21 cellular contexts compared by ENCODE assay signal in genomic region chr6:148612043-148612442, GRCh38.
DNase-seq lines count a peak whose midpoint lies in the region; ATAC-seq, FAIRE-seq and TF ChIP-seq lines count a peak whose summit lies in the region.
"Had no signal": no experiment of that assay in that cellular context is flagged by ENCODE, and none has a peak within 500 bp of the region (broad histone marks: within the 10 kb centered on the region; RNA-seq: fewer than 3 reads in every experiment).

No MANE protein-coding gene starts in this region.

- in situ Hi-C loops in transverse colon (cut with MboI; ENCODE audit: low pct_ligation_motif_present in 1 of 4, low pct_unique_long_range_greater_than_20kb in 1 of 4, low sequenced_read_pairs in 3 of 4), result no loop called here

- WGBS in heart left ventricle, 4 donors, result 75 to 82% (median 79%) methylated on average over 1 of the region's 1 CpG
- 80 to 95% methylated on average over 1 of the region's 1 CpG for WGBS in sigmoid colon, 2 donors
- WGBS in transverse colon (ENCODE audit: low coverage in 1 of 2), 2 donors, result 86 to 87% methylated on average over 1 of the region's 1 CpG
- WGBS in body of pancreas, 2 donors, result 81 to 92% methylated on average over 1 of the region's 1 CpG

- no peaks in the 10 kb centered on the region for H3K9me3 Mint-ChIP-seq in astrocyte (ENCODE audit: unreplicated experiment)
- H3K9me3 Mint-ChIP-seq: CD4-positive, alpha-beta T cell had no signal

- no peak for TF ChIP-seq CTCF in astrocyte (IDR thresholded peaks at IDR 0.05; ENCODE audit: insufficient read depth, low read depth, low read length)
- TF ChIP-seq CTCF in heart left ventricle (IDR thresholded peaks at IDR 0.05), result no peak
- TF ChIP-seq CTCF in sigmoid colon (IDR thresholded peaks at IDR 0.05), result no peak
- no peak for TF ChIP-seq CTCF in transverse colon (IDR thresholded peaks at IDR 0.05)
- TF ChIP-seq CTCF in body of pancreas (IDR thresholded peaks at IDR 0.05), result no peak

- FAIRE-seq in astrocyte (lab: Jason Lieb, UNC), result peak; percentile 13
- FAIRE-seq: GM12878, GM18507 had no signal

- TF ChIP-seq EP300 in sigmoid colon (IDR thresholded peaks at IDR 0.05), result no peak
- no peak for TF ChIP-seq EP300 in transverse colon (IDR thresholded peaks at IDR 0.05; ENCODE audit: low read depth)

- no peaks in the 10 kb centered on the region for H4K20me1 ChIP-seq in astrocyte (ENCODE audit: insufficient read depth, low read length)

- intact Hi-C loops in heart left ventricle (cut with DNase I), result no loop called here
- intact Hi-C loops in sigmoid colon (cut with DNase I), result loop anchor here (5.0 kb wide), 1 partner anchor 135 kb away; the partner anchor contains the start of gene UST
- intact Hi-C loops in transverse colon (cut with DNase I; ENCODE audit: low total_unique reads), result no loop called here
- intact Hi-C loops in body of pancreas (cut with DNase I), result no loop called here

- no peaks in the 10 kb centered on the region for H3K4me1 Mint-ChIP-seq in astrocyte (ENCODE audit: low read depth, unreplicated experiment)

- H3K4me3 Mint-ChIP-seq in astrocyte (ENCODE audit: unreplicated experiment), result no peak overlapping the region
- H3K4me3 Mint-ChIP-seq: CD4-positive, alpha-beta T cell had no signal

- H3K4me2 ChIP-seq in astrocyte (ENCODE audit: low read length), result no peak overlapping the region

- no peak overlapping the region for H3K9ac ChIP-seq in astrocyte (ENCODE audit: low read length)

- no peak overlapping the region for H3K27ac Mint-ChIP-seq in astrocyte (ENCODE audit: unreplicated experiment)
- H3K27ac Mint-ChIP-seq: CD4-positive, alpha-beta T cell had no signal

- H3K27me3 ChIP-seq in astrocyte (ENCODE audit: insufficient read depth, low read length) (peaks cover 3% of the 10 kb centered on the region), heart left ventricle (no peaks in the 10 kb centered on the region), sigmoid colon (no peaks in the 10 kb centered on the region), transverse colon (no peaks in the 10 kb centered on the region), body of pancreas (no peaks in the 10 kb centered on the region)

- H3K36me3 ChIP-seq in astrocyte (ENCODE audit: insufficient read depth, low read length), result no peaks in the 10 kb centered on the region
- H3K36me3 ChIP-seq in heart left ventricle, result no peaks in the 10 kb centered on the region
- no peaks in the 10 kb centered on the region for H3K36me3 ChIP-seq in sigmoid colon
- no peaks in the 10 kb centered on the region for H3K36me3 ChIP-seq in transverse colon
- no peaks in the 10 kb centered on the region for H3K36me3 ChIP-seq in body of pancreas (replicated peaks in 1 of 2; ENCODE audit: insufficient read depth in 1 of 2, low read depth in 2 of 2)

- H3K4me3 ChIP-seq in astrocyte (ENCODE audit: insufficient read depth, low read depth, low read length) (no peak overlapping the region), heart left ventricle (no peak overlapping the region), sigmoid colon (no peak overlapping the region), transverse colon (no peak overlapping the region), body of pancreas (no peak overlapping the region)
- H3K4me3 ChIP-seq: GM12878 had no signal

- H3K27me3 Mint-ChIP-seq in astrocyte (ENCODE audit: low read depth, unreplicated experiment), result peaks cover 10% of the 10 kb centered on the region
- H3K27me3 Mint-ChIP-seq: CD4-positive, alpha-beta T cell had no signal

- H3K4me1 ChIP-seq in astrocyte (ENCODE audit: insufficient read depth, low read length) (peaks cover 6% of the 10 kb centered on the region), heart left ventricle (peaks cover 0 to 18% (median 4%) of the 10 kb centered on the region in 12 donors), sigmoid colon (peaks cover 0 to 40% (median 29%) of the 10 kb centered on the region in 4 donors), transverse colon (peaks cover 0 to 16% (median 5%) of the 10 kb centered on the region in 4 donors), body of pancreas (no peaks in the 10 kb centered on the region)

- H3K27ac ChIP-seq in astrocyte (ENCODE audit: low read depth, low read length) (no peak overlapping the region), heart left ventricle (peak overlapping the region in 9 of 12 donors; percentile 40 to 79 (median 67)), sigmoid colon (peak overlapping the region; percentile 50 to 63 (median 60)), transverse colon (peak overlapping the region in 3 of 4 donors; percentile 36 to 64 (median 48)), body of pancreas (no peak overlapping the region)
- H3K27ac ChIP-seq: HL-60, RWPE1 had no signal

- peak in 1 of 4 donors; percentile 16 for ATAC-seq in heart left ventricle
- ATAC-seq in HG03135 (IDR thresholded peaks at IDR 0.05; ENCODE audit: unreplicated experiment), result no peak
- no peak for ATAC-seq in body of pancreas
- ATAC-seq: GM12878 had no signal

- H3K79me2 ChIP-seq in astrocyte (ENCODE audit: insufficient read depth, low read length), result no peaks in the 10 kb centered on the region

- no peak for DNase-seq in astrocyte (ENCODE audit: low read depth)
- no peak for DNase-seq in heart left ventricle
- DNase-seq in sigmoid colon, result no peak
- no peak for DNase-seq in transverse colon
- DNase-seq in activated gamma-delta T cell (lab: John Stamatoyannopoulos, UW), result no peak
- no peak for DNase-seq in body of pancreas
- DNase-seq: ACHN; Calu3; CD4-positive, alpha-beta T cell; DMS79; KG1; NCI-H1092; NCI-H2107; NCI-H226; NCI-H69; NK-92 treated with Interleukin-12 subunit alpha and Interleukin-12 subunit beta, amount 100 ng/mL, for 24 hours had no signal

- H3K9me3 ChIP-seq in astrocyte (ENCODE audit: insufficient read depth, low read depth, low read length), result no peaks in the 10 kb centered on the region
- H3K9me3 ChIP-seq in heart left ventricle, result no peaks in the 10 kb centered on the region
- no peaks in the 10 kb centered on the region for H3K9me3 ChIP-seq in sigmoid colon
- no peaks in the 10 kb centered on the region for H3K9me3 ChIP-seq in transverse colon
- no peaks in the 10 kb centered on the region for H3K9me3 ChIP-seq in body of pancreas

- H2AFZ ChIP-seq in astrocyte (ENCODE audit: low read depth, low read length), result no peak overlapping the region

- H3K36me3 Mint-ChIP-seq in astrocyte (ENCODE audit: low read depth, unreplicated experiment), result no peaks in the 10 kb centered on the region

- TF ChIP-seq POLR2A in heart left ventricle (IDR thresholded peaks at IDR 0.05) (no peak), sigmoid colon (IDR thresholded peaks at IDR 0.05) (no peak), transverse colon (IDR thresholded peaks at IDR 0.05) (no peak), body of pancreas (IDR thresholded peaks at IDR 0.05) (no peak)

Comparison
In these comparisons a context has a peak if more than half of its experiments do, and no peak if none do; other contexts are left out.
1. H3K27ac ChIP-seq: peak in heart left ventricle (9 of 12), sigmoid colon (4 of 4) and transverse colon (3 of 4); none in astrocyte (single experiment) and body of pancreas (0 of 4).